ENCODE assay signal across 29 cellular contexts in genomic region chr2:205070889-205071288, GRCh38.
"Had no signal": no experiment of that assay in that cellular context is flagged by ENCODE, and none has a peak within 500 bp of the region (broad histone marks: within the 10 kb centered on the region; RNA-seq: fewer than 3 reads in every experiment).

No MANE protein-coding gene starts in this region.

- H3K27ac Mint-ChIP-seq: stimulated activated effector memory CD8-positive, alpha-beta T cell treated with anti-CD3 and anti-CD28 coated beads, Interleukin-12 subunit alpha, Interleukin-12 subunit beta, amount 100 ng/mL, for 72 hours; stimulated activated memory B cell treated with anti-CD40 and anti-IgM and Interleukin-4, amounts not matched to agents 10 μg/mL and 1 μg/mL and 100 μg/mL, for 72 hours; stimulated activated naive B cell treated with anti-CD40 and anti-IgM and Interleukin-4, amounts not matched to agents 10 μg/mL and 1 μg/mL and 100 μg/mL, for 72 hours; stimulated activated naive CD8-positive, alpha-beta T cell treated with anti-CD3 and anti-CD28 coated beads, Interleukin-15, amount 100 ng/mL, for 72 hours; stimulated activated naive CD8-positive, alpha-beta T cell treated with anti-CD3 and anti-CD28 coated beads, Interleukin-15, Interleukin-2, amounts not matched to agents 100 ng/mL and 50 ng/mL, for 24 hours; type B pancreatic cell had no signal

- H3K4me1 Mint-ChIP-seq: stimulated activated effector memory CD8-positive, alpha-beta T cell treated with anti-CD3 and anti-CD28 coated beads, Interleukin-12 subunit alpha, Interleukin-12 subunit beta, amount 100 ng/mL, for 72 hours; stimulated activated memory B cell treated with anti-CD40 and anti-IgM and Interleukin-4, amounts not matched to agents 10 μg/mL and 1 μg/mL and 100 μg/mL, for 72 hours; stimulated activated naive B cell treated with anti-CD40 and anti-IgM and Interleukin-4, amounts not matched to agents 10 μg/mL and 1 μg/mL and 100 μg/mL, for 72 hours; stimulated activated naive CD8-positive, alpha-beta T cell treated with anti-CD3 and anti-CD28 coated beads, Interleukin-15, amount 100 ng/mL, for 72 hours had no signal

- FAIRE-seq: urothelium cell line had no signal

- DNase-seq: stimulated activated CD4-positive, alpha-beta T cell treated with anti-CD3 and anti-CD28 coated beads, Interleukin-2, amount 100 ng/mL, for 48 hours; stimulated activated CD4-positive, alpha-beta T cell treated with anti-CD3 and anti-CD28 coated beads, Interleukin-4, amount 100 ng/mL, for 1 hour; stimulated activated CD4-positive, alpha-beta T cell treated with anti-CD3 and anti-CD28 coated beads, Interleukin-4, amount 100 ng/mL, for 24 hours; stimulated activated CD4-positive, alpha-beta T cell treated with anti-CD3 and anti-CD28 coated beads, Interleukin-4, amount 100 ng/mL, for 4 hours; stimulated activated CD8-positive, alpha-beta memory T cell treated with anti-CD3 and anti-CD28 coated beads, Interleukin-4, amount 100 ng/mL, for 48 hours; stimulated activated naive B cell treated with anti-CD40 and anti-IgM and Interleukin-4, amounts not matched to agents 10 μg/mL and 1 μg/mL and 100 μg/mL, for 72 hours; stimulated activated naive CD4-positive, alpha-beta T cell; stimulated activated naive CD4-positive, alpha-beta T cell treated with Interleukin-2 at 50 U/mL for 16 hours; stimulated activated naive CD8-positive, alpha-beta T cell treated with anti-CD3 and anti-CD28 coated beads, Interleukin-15, amount 100 ng/mL, for 72 hours; stimulated activated naive CD8-positive, alpha-beta T cell treated with anti-CD3 and anti-CD28 coated beads, Interleukin-15, Interleukin-2, amounts not matched to agents 100 U/mL and 50 U/mL, for 24 hours; stomach; substantia nigra; testis; thyroid gland; tibial artery; transverse colon; trophoblast cell; upper lobe of left lung; upper lobe of right lung; uterus had no signal

- H3K4me1 ChIP-seq: stomach, suprapubic skin, testis, thyroid gland, tibial artery, transverse colon, upper lobe of left lung, upper lobe of right lung, uterus, vagina had no signal

- H3K36me3 ChIP-seq: stomach, suprapubic skin, thoracic aorta, thyroid gland, tibial artery, tibial nerve, transverse colon, upper lobe of left lung, upper lobe of right lung, uterus, vagina had no signal

- H3K9me3 Mint-ChIP-seq: stimulated activated effector memory CD8-positive, alpha-beta T cell treated with anti-CD3 and anti-CD28 coated beads, Interleukin-12 subunit alpha, Interleukin-12 subunit beta, amount 100 ng/mL, for 72 hours; stimulated activated memory B cell treated with anti-CD40 and anti-IgM and Interleukin-4, amounts not matched to agents 10 μg/mL and 1 μg/mL and 100 μg/mL, for 72 hours; stimulated activated naive B cell treated with anti-CD40 and anti-IgM and Interleukin-4, amounts not matched to agents 10 μg/mL and 1 μg/mL and 100 μg/mL, for 72 hours; stimulated activated naive CD8-positive, alpha-beta T cell treated with anti-CD3 and anti-CD28 coated beads, Interleukin-15, amount 100 ng/mL, for 72 hours; stimulated activated naive CD8-positive, alpha-beta T cell treated with anti-CD3 and anti-CD28 coated beads, Interleukin-15, Interleukin-2, amounts not matched to agents 100 ng/mL and 50 ng/mL, for 24 hours; type B pancreatic cell had no signal

- H3K36me3 Mint-ChIP-seq: stimulated activated effector memory CD8-positive, alpha-beta T cell treated with anti-CD3 and anti-CD28 coated beads, Interleukin-12 subunit alpha, Interleukin-12 subunit beta, amount 100 ng/mL, for 72 hours; stimulated activated memory B cell treated with anti-CD40 and anti-IgM and Interleukin-4, amounts not matched to agents 10 μg/mL and 1 μg/mL and 100 μg/mL, for 72 hours; stimulated activated naive B cell treated with anti-CD40 and anti-IgM and Interleukin-4, amounts not matched to agents 10 μg/mL and 1 μg/mL and 100 μg/mL, for 72 hours had no signal

- H3K4me3 ChIP-seq: stomach, suprapubic skin, testis, thoracic aorta, thyroid gland, tibial artery, tibial nerve, transverse colon, upper lobe of left lung, upper lobe of right lung, uterus, vagina had no signal

- H3K27ac ChIP-seq: stomach, suprapubic skin, testis, thoracic aorta, thyroid gland, tibial artery, tibial nerve, transverse colon, upper lobe of left lung, upper lobe of right lung, uterus, vagina had no signal

- H3K27me3 Mint-ChIP-seq: stimulated activated memory B cell treated with anti-CD40 and anti-IgM and Interleukin-4, amounts not matched to agents 10 μg/mL and 1 μg/mL and 100 μg/mL, for 72 hours; stimulated activated naive B cell treated with anti-CD40 and anti-IgM and Interleukin-4, amounts not matched to agents 10 μg/mL and 1 μg/mL and 100 μg/mL, for 72 hours; stimulated activated naive CD8-positive, alpha-beta T cell treated with anti-CD3 and anti-CD28 coated beads, Interleukin-15, amount 100 ng/mL, for 72 hours; stimulated activated naive CD8-positive, alpha-beta T cell treated with anti-CD3 and anti-CD28 coated beads, Interleukin-15, Interleukin-2, amounts not matched to agents 100 ng/mL and 50 ng/mL, for 24 hours; type B pancreatic cell had no signal

- ATAC-seq: stimulated activated effector memory CD8-positive, alpha-beta T cell treated with anti-CD3 and anti-CD28 coated beads, Interleukin-12 subunit alpha, Interleukin-12 subunit beta, amount 100 ng/mL, for 72 hours; stimulated activated memory B cell treated with anti-CD40 and anti-IgM and Interleukin-4, amounts not matched to agents 10 μg/mL and 1 μg/mL and 100 μg/mL, for 72 hours; stimulated activated naive B cell treated with anti-CD40 and anti-IgM and Interleukin-4, amounts not matched to agents 10 μg/mL and 1 μg/mL and 100 μg/mL, for 72 hours; stimulated activated naive CD8-positive, alpha-beta T cell treated with anti-CD3 and anti-CD28 coated beads, Interleukin-15, amount 100 ng/mL, for 72 hours; stimulated activated naive CD8-positive, alpha-beta T cell treated with anti-CD3 and anti-CD28 coated beads, Interleukin-15, Interleukin-2, amounts not matched to agents 100 U/mL and 50 U/mL, for 24 hours; upper lobe of right lung had no signal

- H3K27me3 ChIP-seq: stomach, suprapubic skin, testis, thyroid gland, tibial artery, tibial nerve, transverse colon, upper lobe of left lung, upper lobe of right lung, uterus, vagina had no signal

- H3K4me3 Mint-ChIP-seq: stimulated activated effector memory CD8-positive, alpha-beta T cell treated with anti-CD3 and anti-CD28 coated beads, Interleukin-12 subunit alpha, Interleukin-12 subunit beta, amount 100 ng/mL, for 72 hours; stimulated activated memory B cell treated with anti-CD40 and anti-IgM and Interleukin-4, amounts not matched to agents 10 μg/mL and 1 μg/mL and 100 μg/mL, for 72 hours; stimulated activated naive B cell treated with anti-CD40 and anti-IgM and Interleukin-4, amounts not matched to agents 10 μg/mL and 1 μg/mL and 100 μg/mL, for 72 hours; stimulated activated naive CD8-positive, alpha-beta T cell treated with anti-CD3 and anti-CD28 coated beads, Interleukin-15, amount 100 ng/mL, for 72 hours; stimulated activated naive CD8-positive, alpha-beta T cell treated with anti-CD3 and anti-CD28 coated beads, Interleukin-15, Interleukin-2, amounts not matched to agents 100 ng/mL and 50 ng/mL, for 24 hours; type B pancreatic cell had no signal

- H3K9me3 ChIP-seq: stomach, suprapubic skin, testis, thoracic aorta, thyroid gland, tibial artery, tibial nerve, transverse colon, upper lobe of left lung, upper lobe of right lung, uterus, vagina had no signal
